8 cellular contexts compared by ENCODE assay signal in the genomic region with DNA sequence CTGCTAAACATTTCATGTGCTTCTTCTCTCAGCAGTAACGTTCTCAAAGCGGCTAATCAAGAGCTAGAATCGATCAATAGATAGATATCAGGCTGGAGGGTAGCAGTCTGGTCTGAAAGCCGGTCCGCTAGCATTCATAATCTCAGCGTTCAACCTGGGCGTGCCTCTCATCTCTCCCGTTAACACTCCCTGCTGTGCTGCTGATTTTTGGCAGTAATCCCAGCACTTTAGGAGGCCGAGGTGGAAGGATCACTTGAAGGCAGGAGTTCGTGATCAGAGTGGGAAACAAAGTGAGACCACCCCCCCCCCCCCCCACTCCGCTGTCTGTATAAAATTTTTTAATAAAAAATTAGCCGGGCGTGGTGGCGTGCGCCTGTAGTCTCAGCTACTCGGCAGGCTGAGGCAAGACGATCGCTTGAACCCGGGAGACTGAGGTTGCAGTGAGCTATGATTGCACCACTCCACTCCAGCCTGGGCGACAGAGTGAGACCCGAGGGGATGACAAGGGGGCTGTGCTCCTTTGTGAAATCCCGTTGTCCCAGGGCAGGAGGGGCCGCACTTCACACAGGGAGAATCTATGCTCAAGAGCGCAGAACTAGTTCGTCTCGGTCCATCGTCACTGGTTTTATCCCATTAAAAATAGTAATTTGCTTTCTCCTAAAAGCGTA. TPM values are rescaled to one million over a fixed set of nuclear protein-coding genes. Genes with fewer than 3 reads are reported as not detected.
DNase-seq lines count a peak whose midpoint lies in the region; ATAC-seq and TF ChIP-seq lines count a peak whose summit lies in the region.

No MANE protein-coding gene starts in this region.

- H3K4me1 ChIP-seq in mesodermal cell (ENCODE audit: control insufficient read depth, insufficient read depth, low read length, poor library complexity, severe bottlenecking), result no peaks in the 10 kb centered on the region
- peaks cover 0 to 5% of the 10 kb centered on the region in 2 donors for H3K4me1 ChIP-seq in uterus

- intact Hi-C loops in uterus (cut with DNase I; ENCODE audit: low total_unique reads), result no loop called here

- H3K9me3 ChIP-seq in mesodermal cell (ENCODE audit: control insufficient read depth, low read length) (no peaks in the 10 kb centered on the region), uterus (no peaks in the 10 kb centered on the region)

- no peak for TF ChIP-seq CTCF in GM20000 (IDR thresholded peaks at IDR 0.05; ENCODE audit: extremely low read depth, missing control alignments)
- no peak for TF ChIP-seq CTCF in coronary artery (IDR thresholded peaks at IDR 0.05)
- no peak for TF ChIP-seq CTCF in uterus (IDR thresholded peaks at IDR 0.05)

- peak overlapping the region in 1 of 2 donors; percentile 80 for H3K27ac ChIP-seq in coronary artery
- H3K27ac ChIP-seq in mesodermal cell (ENCODE audit: low read depth, low read length, severe bottlenecking), result peak overlapping the region; percentile 70
- H3K27ac ChIP-seq in uterus, result peak overlapping the region; percentile 58 to 66

- peaks cover 3% of the 10 kb centered on the region for H3K36me3 ChIP-seq in mesodermal cell (ENCODE audit: control insufficient read depth, insufficient read depth, low read length)
- no peaks in the 10 kb centered on the region for H3K36me3 ChIP-seq in uterus

- H3K27me3 ChIP-seq in uterus, result no peaks in the 10 kb centered on the region

- no peak for TF ChIP-seq POLR2A in uterus (IDR thresholded peaks at IDR 0.05)

- DNase-seq in DMS79 (lab: John Stamatoyannopoulos, UW), result peak; percentile 10
- DNase-seq in GM20000 (ENCODE audit: low spot score), result peak; percentile 15
- DNase-seq in RPMI8226, result peak; percentile 40
- no peak for DNase-seq in coronary artery (ENCODE audit: low spot score)
- peak in 1 of 2 donors; percentile 28 for DNase-seq in uterus
- no peak for DNase-seq in GDM1 (lab: John Stamatoyannopoulos, UW)

- WGBS in mesodermal cell (ENCODE audit: insufficient coverage in 2 of 2), 2 experiments, result 2 to 17% methylated on average over 14 to 23 of the region's 28 CpGs

- H3K4me3 ChIP-seq in coronary artery (peak overlapping the region; percentile 82), mesodermal cell (ENCODE audit: extremely low read depth, insufficient read depth, low read length, poor library complexity, severe bottlenecking) (peak overlapping the region; percentile 73), uterus (peak overlapping the region; percentile 51 to 63)

- ATAC-seq in HG03520 (IDR thresholded peaks at IDR 0.05; ENCODE audit: unreplicated experiment), result peak; percentile 7

RNA-seq across cellular contexts. Expression of a gene that starts 0.6 kb away (rescaled TPM):
- 28.3 TPM for polyA plus RNA-seq in mesodermal cell (2013, experiment 1 of 2)
- 35.5 TPM for polyA plus RNA-seq in mesodermal cell (2013, experiment 2 of 2)
- 10 to 100 TPM in 1 of 4 donors, under 1 TPM in 1, not detected in 2; under 0.01 to 13.8 TPM for total RNA-seq in uterus

RNA-seq across cellular contexts. Expression of a gene that starts 13.7 kb away (rescaled TPM):
- 49.1 TPM for polyA plus RNA-seq in mesodermal cell (2013, experiment 1 of 2)
- polyA plus RNA-seq in mesodermal cell (2013, experiment 2 of 2), result 44.0 TPM
- 100 to 1,000 TPM in 2 of 4 donors, 10 to 100 TPM in 2; 41.2 to 114 (median 86.9) TPM for total RNA-seq in uterus

Comparison
In these comparisons a context has a peak if more than half of its experiments do, and no peak if none do; other contexts are left out.
1. DNase-seq: peak in DMS79 (single experiment), GM20000 (single experiment) and RPMI8226 (single experiment); none in coronary artery (single experiment) and GDM1 (single experiment).
2. Peak in every context shown above with its lines, with median percentiles within 50 percentile points of each other: H3K4me3 ChIP-seq.